In genomic region chr1:20661235-20662109, GRCh38 we compare ENCODE assay signal across 8 cellular contexts. TPM values are rescaled to one million over a fixed set of nuclear protein-coding genes. Genes with fewer than 3 reads are reported as not detected.
DNase-seq lines count a peak whose midpoint lies in the region; ATAC-seq and TF ChIP-seq lines count a peak whose summit lies in the region.

DDOST (minus strand) TSS chr1:20661369; CDS start chr1:20661350, 19 bp downstream.

- no peaks in the 10 kb centered on the region for H3K27me3 ChIP-seq in DOHH2 (ENCODE audit: control insufficient read depth, low read length)
- no peaks in the 10 kb centered on the region for H3K27me3 ChIP-seq in naive thymus-derived CD4-positive, alpha-beta T cell (ENCODE audit: control insufficient read depth in 2 of 2, insufficient read depth in 2 of 2, low read length in 2 of 2)

- no peaks in the 10 kb centered on the region for H3F3A ChIP-seq in DOHH2 (ENCODE audit: control insufficient read depth, insufficient read depth)

- intact Hi-C loops in naive thymus-derived CD4-positive, alpha-beta T cell (cut with micrococcal nuclease): loop anchor here (1.0 to 5.0 kb wide), 9 partner anchors 11 to 1791 kb away; partner anchors contain the start of genes EIF4G3 (in 2 of the 2), HP1BP3 (in 2 of the 2), MUL1 (in 1 of the 2) and PINK1 (in 1 of the 2)

- peaks cover 46% of the 10 kb centered on the region for H3K36me3 ChIP-seq in DOHH2 (ENCODE audit: control insufficient read depth, low read length)
- peaks cover 5 to 30% (median 9%) of the 10 kb centered on the region in 3 experiments for H3K36me3 ChIP-seq in naive thymus-derived CD4-positive, alpha-beta T cell (ENCODE audit: control insufficient read depth in 2 of 3, insufficient read depth in 3 of 3, low read length in 3 of 3)

- H3K27me3 Mint-ChIP-seq in naive thymus-derived CD4-positive, alpha-beta T cell: no peaks in the 10 kb centered on the region

- H3K4me1 Mint-ChIP-seq in naive thymus-derived CD4-positive, alpha-beta T cell: peaks cover 31 to 59% (median 41%) of the 10 kb centered on the region in 7 donors

- H3K79me2 ChIP-seq in DOHH2 (ENCODE audit: control insufficient read depth, low read length): peaks cover 52% of the 10 kb centered on the region

- H3K36me3 Mint-ChIP-seq in naive thymus-derived CD4-positive, alpha-beta T cell: peaks cover 0 to 21% (median 5%) of the 10 kb centered on the region in 5 donors

- peak within 1 kb of the TSS; percentile 31 for H3K27ac ChIP-seq in DOHH2 (ENCODE audit: low read depth, low read length)
- peak within 1 kb of the TSS; percentile 87 for H3K27ac ChIP-seq in naive thymus-derived CD4-positive, alpha-beta T cell (ENCODE audit: low read depth, low read length)

- CTCF ChIA-PET in naive thymus-derived CD4-positive, alpha-beta T cell (lab: Charles Lee): interaction anchor here (0.5 to 2.3 kb wide), 3 partner anchors 16 to 35 kb away, joined by 3 to 8 read pairs (median 3); no protein-coding TSS in a partner anchor

- peaks cover 32% of the 10 kb centered on the region for H3K4me1 ChIP-seq in DOHH2 (ENCODE audit: control insufficient read depth, low read length)
- H3K4me1 ChIP-seq in naive thymus-derived CD4-positive, alpha-beta T cell (ENCODE audit: control insufficient read depth in 2 of 2, insufficient read depth in 2 of 2, low read length in 2 of 2): peaks cover 21 to 24% of the 10 kb centered on the region in 2 donors

- no peaks in the 10 kb centered on the region for H3K9me2 ChIP-seq in DOHH2 (replicated peaks; ENCODE audit: control insufficient read depth, low read length)

- DNase-seq in Kasumi-1 (lab: John Stamatoyannopoulos, UW) (peak; percentile 98), RPMI7951 (ENCODE audit: low read depth) (peak; percentile 98), fibroblast of gingiva (ENCODE audit: low read depth) (peak; percentile 96)
- DNase-seq in activated T-helper 1 cell treated with anti-CD3 and anti-CD28 coated beads, Interleukin-2, amount 50 U/mL, for 16 hours (ENCODE audit: low read depth in 1 of 2, low spot score in 1 of 2): peak; percentile 87 to 94
- peak; percentile 78 to 96 (median 94) for DNase-seq in naive thymus-derived CD4-positive, alpha-beta T cell
- DNase-seq in stimulated activated naive CD4-positive, alpha-beta T cell (lab: John Stamatoyannopoulos, UW): peak; percentile 88 to 95 (median 92)

- 0 out of 2 replicates have a peak, but pooled peaks cover under 1% of the 10 kb centered on the region for H3K9me3 ChIP-seq in DOHH2 (ENCODE audit: control insufficient read depth, insufficient read depth, low read length)
- no peaks in the 10 kb centered on the region for H3K9me3 ChIP-seq in naive thymus-derived CD4-positive, alpha-beta T cell (ENCODE audit: control insufficient read depth in 2 of 3, low read length in 3 of 3)

- peaks cover 9% of the 10 kb centered on the region; the same call in 1 of the 2 replicates for H4K20me1 ChIP-seq in DOHH2 (ENCODE audit: control insufficient read depth, insufficient read depth, low read depth, low read length)

- peak; percentile 31 for TF ChIP-seq CTCF in DOHH2 (IDR thresholded peaks at IDR 0.05; ENCODE audit: low read depth, low read length, poor library complexity, severe bottlenecking)

- peak within 1 kb of the TSS; percentile 81 for H3K4me3 ChIP-seq in DOHH2 (ENCODE audit: low read length)
- peak within 1 kb of the TSS; percentile 93 for H3K4me3 ChIP-seq in naive thymus-derived CD4-positive, alpha-beta T cell (ENCODE audit: low read length)

- H3K4me3 Mint-ChIP-seq in naive thymus-derived CD4-positive, alpha-beta T cell: peak within 1 kb of the TSS; percentile 89 to 99 (median 96)

- H3K4me2 ChIP-seq in DOHH2 (ENCODE audit: low read length): peak within 1 kb of the TSS; percentile 96

- H3K9me3 Mint-ChIP-seq in naive thymus-derived CD4-positive, alpha-beta T cell: no peaks in the 10 kb centered on the region

- POLR2A ChIA-PET in naive thymus-derived CD4-positive, alpha-beta T cell (lab: Charles Lee): interaction anchor here (0.6 to 3.1 kb wide), 6 partner anchors 14 to 684 kb away, joined by 3 to 34 read pairs (median 3); partner anchors contain the start of genes HP1BP3 and PINK1

- peak; percentile 95 for ATAC-seq in GM21825 (IDR thresholded peaks at IDR 0.05; ENCODE audit: unreplicated experiment)
- ATAC-seq in naive thymus-derived CD4-positive, alpha-beta T cell: peak; percentile 98

- H3K27ac Mint-ChIP-seq in naive thymus-derived CD4-positive, alpha-beta T cell: peak within 1 kb of the TSS; percentile 85 to 99 (median 98)

RNA-seq across cellular contexts. Expression of gene DDOST, which starts in this region (rescaled TPM):
- total RNA-seq in RPMI7951 (2014; rRNA removed; shearing (Covaris generic)): 456 and 523 TPM in 2 replicates
- total RNA-seq in naive thymus-derived CD4-positive, alpha-beta T cell: 100 to 1,000 TPM in 4 of 5 experiments, 10 to 100 TPM in 1; 96.9 to 173 (median 109) TPM
- polyA plus RNA-seq in naive thymus-derived CD4-positive, alpha-beta T cell: 100 to 1,000 TPM; 194 to 223 TPM

Comparison
In these comparisons a context has a peak if more than half of its experiments do, and no peak if none do; other contexts are left out.
1. Peak in every context shown above with its lines: DNase-seq, ATAC-seq, H3K4me3 ChIP-seq and H3K27ac ChIP-seq.